In the genomic region with DNA sequence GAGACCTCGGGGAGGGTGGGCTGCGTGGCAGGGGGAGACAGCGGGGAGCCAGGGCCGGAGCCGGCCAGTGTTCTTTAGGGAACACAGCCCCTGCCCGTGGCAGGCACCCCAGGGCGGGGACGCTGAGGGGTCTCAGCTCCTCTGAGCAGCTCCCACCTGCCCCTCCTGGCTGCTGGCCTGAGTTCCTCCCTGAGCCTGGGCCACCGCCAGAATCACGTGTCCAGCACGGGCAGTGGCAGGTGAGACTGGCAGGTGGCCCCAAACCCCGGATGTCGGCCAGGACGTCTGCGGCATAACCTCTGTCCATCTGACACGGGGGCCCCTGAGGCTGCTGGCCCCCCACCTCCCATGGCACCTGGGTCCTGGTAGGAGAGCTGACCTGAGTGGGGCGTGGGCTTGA, we compare ENCODE assay signal across 31 cellular contexts. TPM values are rescaled to one million over a fixed set of nuclear protein-coding genes. Genes with fewer than 3 reads are reported as not detected.
DNase-seq lines count a peak whose midpoint lies in the region; ATAC-seq, FAIRE-seq and TF ChIP-seq lines count a peak whose summit lies in the region.
"Had no signal": no experiment of that assay in that cellular context is flagged by ENCODE, and none has a peak within 500 bp of the region (broad histone marks: within the 10 kb centered on the region; RNA-seq: fewer than 3 reads in every experiment).

No MANE protein-coding gene starts in this region.

- POLR2A ChIA-PET in PC-3 (lab: Charles Lee; ENCODE audit: unreplicated experiment) = no interaction called here

- ATAC-seq in stimulated activated naive CD8-positive, alpha-beta T cell treated with anti-CD3 and anti-CD28 coated beads, Interleukin-15, amount 100 ng/mL, for 72 hours = peak; percentile 21
- no peak for ATAC-seq in stimulated activated naive CD8-positive, alpha-beta T cell treated with anti-CD3 and anti-CD28 coated beads, Interleukin-15, Interleukin-2, amounts not matched to agents 100 U/mL and 50 U/mL, for 24 hours
- no peak for ATAC-seq in PC-3
- ATAC-seq: gastrocnemius medialis, left colon had no signal

- no peak for FAIRE-seq in kidney (lab: Jason Lieb, UNC)
- FAIRE-seq: bronchial epithelial cell, colon, D721Med, endothelial cell of umbilical vein, GM18507 had no signal

- H3K36me3 Mint-ChIP-seq in HFFc6 (ENCODE audit: low read depth) = no peaks in the 10 kb centered on the region
- H3K36me3 Mint-ChIP-seq: activated naive CD8-positive, alpha-beta T cell treated with anti-CD3 and anti-CD28 coated beads for 36 hours had no signal

- H3K4me1 ChIP-seq in PC-3 (ENCODE audit: insufficient read depth, low read length) (peaks cover 13% of the 10 kb centered on the region), kidney (ENCODE audit: control insufficient read depth in 1 of 2, insufficient read depth in 1 of 2, low read depth in 1 of 2, low read length in 2 of 2) (no peaks in the 10 kb centered on the region)
- H3K4me1 ChIP-seq: gastrocnemius medialis, sigmoid colon had no signal

- intact Hi-C loops in PC-3 (cut with micrococcal nuclease) = no loop called here
- intact Hi-C loops in kidney (cut with DNase I) = no loop called here

- DNase-seq in stimulated activated naive CD8-positive, alpha-beta T cell treated with anti-CD3 and anti-CD28 coated beads, Interleukin-15, amount 100 ng/mL, for 72 hours = no peak
- DNase-seq in stimulated activated naive CD8-positive, alpha-beta T cell treated with anti-CD3 and anti-CD28 coated beads, Interleukin-15, Interleukin-2, amounts not matched to agents 100 U/mL and 50 U/mL, for 24 hours = no peak
- DNase-seq in PC-3 (no peak), kidney (peak; percentile 77), HCEC 1CT (no peak), hypothalamus (lab: John Stamatoyannopoulos, UW) (no peak), HFFc6 (no peak)
- DNase-seq: activated B cell treated with CpG ODN at 0.5 μM for 24 hours; activated CD4-positive, alpha-beta T cell treated with anti-CD3 and anti-CD28 coated beads, Interleukin-2, amount 50 U/mL, for 1 hour; activated effector memory CD4-positive, alpha-beta T cell treated with Interleukin-2 at 50 U/mL for 16 hours; activated naive CD8-positive, alpha-beta T cell treated with anti-CD3 and anti-CD28 coated beads for 36 hours; activated T-cell treated with anti-CD3 and anti-CD28 coated beads, Interleukin-2, amount 50 U/mL, for 1 hour; anterior cingulate cortex; gastrocnemius medialis; H7; left colon; mesendoderm; MV-4-11; NCI-H1436 treated with DMSO at 0.1 percent for 48 hours; NCI-H2107; NCI-H446; NCI-H82; sigmoid colon; SK-N-SH; stimulated activated CD4-positive, alpha-beta T cell treated with anti-CD3 and anti-CD28 coated beads, Interleukin-4, amount 100 ng/mL, for 1 hour had no signal

- peaks cover 46% of the 10 kb centered on the region for H3K27me3 Mint-ChIP-seq in stimulated activated naive CD8-positive, alpha-beta T cell treated with anti-CD3 and anti-CD28 coated beads, Interleukin-15, amount 100 ng/mL, for 72 hours
- H3K27me3 Mint-ChIP-seq in HFFc6 (ENCODE audit: insufficient read depth) = peaks cover 7% of the 10 kb centered on the region

- H3K4me3 Mint-ChIP-seq in stimulated activated naive CD8-positive, alpha-beta T cell treated with anti-CD3 and anti-CD28 coated beads, Interleukin-15, amount 100 ng/mL, for 72 hours = no peak overlapping the region
- no peak overlapping the region for H3K4me3 Mint-ChIP-seq in HFFc6
- H3K4me3 Mint-ChIP-seq: activated B cell treated with CpG ODN at 0.5 μM for 24 hours; activated naive CD8-positive, alpha-beta T cell treated with anti-CD3 and anti-CD28 coated beads for 36 hours had no signal

- H3K27ac ChIP-seq in PC-3 (ENCODE audit: low read length) (no peak overlapping the region), kidney (ENCODE audit: low read depth in 2 of 2, low read length in 2 of 2) (no peak overlapping the region)
- H3K27ac ChIP-seq: gastrocnemius medialis, sigmoid colon, tibial nerve had no signal

- H3F3A ChIP-seq in PC-3 (ENCODE audit: low read length, unreplicated experiment) = no peaks in the 10 kb centered on the region

- peak overlapping the region; percentile 50; the same call in 1 of the 2 replicates for H3K4me2 ChIP-seq in PC-3 (ENCODE audit: low read length)

- no peaks in the 10 kb centered on the region for H3K79me2 ChIP-seq in PC-3 (ENCODE audit: low read length)

- H3K4me3 ChIP-seq in PC-3 (ENCODE audit: low read length) (no peak overlapping the region), kidney (ENCODE audit: low read length in 2 of 2) (no peak overlapping the region)
- H3K4me3 ChIP-seq: gastrocnemius medialis, sigmoid colon, tibial nerve had no signal

- H3K9me2 ChIP-seq in PC-3 (replicated peaks; ENCODE audit: low read length) = no peaks in the 10 kb centered on the region
- H3K9me2 ChIP-seq: SK-N-SH had no signal

- H3K27me3 ChIP-seq in PC-3 (ENCODE audit: low read length) = peaks cover 2% of the 10 kb centered on the region; the same call in 1 of the 2 replicates

- TF ChIP-seq CTCF in PC-3 (conservative IDR thresholded peaks at IDR 0.05; ENCODE audit: low read depth, low read length) = no peak
- TF ChIP-seq CTCF in kidney (IDR thresholded peaks at IDR 0.05; ENCODE audit: borderline replicate concordance, extremely low read depth, insufficient read depth) = no peak
- TF ChIP-seq CTCF in HFFc6 (IDR thresholded peaks at IDR 0.05) = no peak

- no peak overlapping the region for H3K27ac Mint-ChIP-seq in stimulated activated naive CD8-positive, alpha-beta T cell treated with anti-CD3 and anti-CD28 coated beads, Interleukin-15, amount 100 ng/mL, for 72 hours
- H3K27ac Mint-ChIP-seq in HFFc6 = no peak overlapping the region
- H3K27ac Mint-ChIP-seq: activated B cell treated with CpG ODN at 0.5 μM for 24 hours; activated naive CD8-positive, alpha-beta T cell treated with anti-CD3 and anti-CD28 coated beads for 36 hours had no signal

- peaks cover 27% of the 10 kb centered on the region for H3K4me1 Mint-ChIP-seq in stimulated activated naive CD8-positive, alpha-beta T cell treated with anti-CD3 and anti-CD28 coated beads, Interleukin-15, amount 100 ng/mL, for 72 hours
- H3K4me1 Mint-ChIP-seq in HFFc6 (ENCODE audit: low read depth) = peaks cover 10% of the 10 kb centered on the region

- BruUV-seq in PC-3 (replicated peaks; lab: Mats Ljungman, UMichigan) = no TSS peak

- H3K9me3 ChIP-seq in PC-3 (ENCODE audit: low read length) (no peaks in the 10 kb centered on the region), kidney (ENCODE audit: control insufficient read depth in 1 of 2, low read length in 2 of 2) (no peaks in the 10 kb centered on the region)
- H3K9me3 ChIP-seq: gastrocnemius medialis, sigmoid colon, SK-N-SH had no signal

- no peaks in the 10 kb centered on the region for H3K36me3 ChIP-seq in PC-3 (ENCODE audit: low read depth, low read length)
- H3K36me3 ChIP-seq in kidney (ENCODE audit: control insufficient read depth in 1 of 2, insufficient read depth in 2 of 2, low read length in 2 of 2) = no peaks in the 10 kb centered on the region
- H3K36me3 ChIP-seq: gastrocnemius medialis, sigmoid colon, tibial nerve had no signal

- H3K9ac ChIP-seq in PC-3 (ENCODE audit: low read length) (no peak overlapping the region), kidney (ENCODE audit: low read length in 2 of 2) (no peak overlapping the region)
- H3K9ac ChIP-seq: SK-N-SH had no signal

- peaks cover 7 to 13% of the 10 kb centered on the region in 2 donors for H3K9me3 Mint-ChIP-seq in stimulated activated naive CD8-positive, alpha-beta T cell treated with anti-CD3 and anti-CD28 coated beads, Interleukin-15, amount 100 ng/mL, for 72 hours
- H3K9me3 Mint-ChIP-seq in HFFc6 = peaks cover 8% of the 10 kb centered on the region
- H3K9me3 Mint-ChIP-seq: activated B cell treated with CpG ODN at 0.5 μM for 24 hours; activated naive CD8-positive, alpha-beta T cell treated with anti-CD3 and anti-CD28 coated beads for 36 hours had no signal

- CTCF ChIA-PET in PC-3 (lab: Charles Lee) = no interaction called here

- H4K20me1 ChIP-seq in PC-3 (ENCODE audit: low read length) = no peaks in the 10 kb centered on the region

- no peak overlapping the region for H2AFZ ChIP-seq in PC-3 (ENCODE audit: low read length)

RNA-seq across cellular contexts. Expression of a gene that starts 25.1 kb away (rescaled TPM):
- total RNA-seq in PC-3 (2014; rRNA removed) (44.4 and 48.3 TPM in 2 replicates), kidney (20.0 TPM)
- 22.3 TPM for polyA plus RNA-seq in kidney (ENCODE audit: insufficient read depth, low read depth, low replicate concordance)
- 10 to 100 TPM; 25.8 to 33.5 (median 31.3) TPM for total RNA-seq in HFFc6 (2021; fragmentation: NEBNext Ultra II Directional; extraction: Animal tissue kit (Norgen Biotek cat#: 25700))

RNA-seq across cellular contexts. Expression of a gene that starts 25.3 kb away (rescaled TPM):
- total RNA-seq in PC-3 (2014; rRNA removed) = 26.7 and 37.9 TPM in 2 replicates
- 19.6 TPM for total RNA-seq in kidney
- 10.3 TPM for polyA plus RNA-seq in kidney (ENCODE audit: insufficient read depth, low read depth, low replicate concordance)
- 10 to 100 TPM; 13.8 to 18.3 (median 16.8) TPM for total RNA-seq in HFFc6 (2021; fragmentation: NEBNext Ultra II Directional; extraction: Animal tissue kit (Norgen Biotek cat#: 25700))
